In genomic region chr6:91437295-91437694, GRCh38 we compare ENCODE assay signal across 1 cellular context.
TF ChIP-seq lines count a peak whose summit lies in the region.

No MANE protein-coding gene starts in this region.

TF ChIP-seq in SK-N-SH treated with all-trans-retinoic acid at 6 μM for 48 hours, 23 proteins besides CTCF, POLR2A, EP300 and RAD21 (continued from another document):
- no peak for TF ChIP-seq POU6F1 (CRISPR knock-in tag; IDR thresholded peaks at IDR 0.05; ENCODE audit: borderline replicate concordance, low read depth)
- no peak for TF ChIP-seq GLIS3 (CRISPR knock-in tag; IDR thresholded peaks at IDR 0.05)
- TF ChIP-seq TOX (CRISPR knock-in tag; IDR thresholded peaks at IDR 0.05; ENCODE audit: borderline replicate concordance), result no peak
- no peak for TF ChIP-seq ZNF8 (CRISPR knock-in tag; IDR thresholded peaks at IDR 0.05)
- no peak for TF ChIP-seq PPARA (CRISPR knock-in tag; IDR thresholded peaks at IDR 0.05; ENCODE audit: borderline replicate concordance)
